In the genomic region with DNA sequence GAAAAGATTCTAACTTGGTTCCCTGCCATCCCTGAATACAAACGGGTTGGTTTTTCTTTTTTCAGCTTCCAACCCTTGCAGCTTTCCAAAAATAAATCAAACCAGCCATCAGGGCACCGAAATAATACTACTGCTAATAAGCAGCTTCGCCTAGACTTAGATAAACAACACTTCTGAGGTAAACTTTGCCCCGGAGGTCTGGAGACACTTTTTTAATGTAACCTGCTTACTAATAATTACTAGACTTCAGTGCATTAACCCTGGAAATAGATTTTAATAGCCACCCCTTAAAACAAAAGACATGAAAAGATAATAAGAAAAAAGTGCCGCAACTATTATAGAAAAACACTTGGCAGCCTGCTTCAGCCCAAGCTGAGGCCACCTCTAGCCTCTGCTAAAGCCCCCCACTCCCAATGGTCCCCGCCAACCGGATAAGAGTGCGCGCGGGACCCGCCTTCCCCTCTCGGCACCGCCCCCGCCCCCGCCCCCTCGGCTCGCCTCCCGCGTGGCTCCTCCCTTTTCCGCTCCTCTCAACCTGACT, we compare ENCODE assay signal across 8 cellular contexts. TPM values are rescaled to one million over a fixed set of nuclear protein-coding genes. Genes with fewer than 3 reads are reported as not detected.
DNase-seq lines count a peak whose midpoint lies in the region; ATAC-seq, FAIRE-seq and TF ChIP-seq lines count a peak whose summit lies in the region.

No MANE protein-coding gene starts in this region.

- dilution Hi-C loops in endothelial cell of umbilical vein (cut with MboI; ENCODE audit: extremely low pct_ligation_motif_present, low sequenced_read_pairs) = no loop called here

- peak overlapping the region; percentile 89 for H3K27ac Mint-ChIP-seq in Calu3 (ENCODE audit: unreplicated experiment)

- H4K20me1 ChIP-seq in PC-3 (ENCODE audit: low read length) (peaks cover 31% of the 10 kb centered on the region), endothelial cell of umbilical vein (replicated peaks; ENCODE audit: control insufficient read depth, extremely low read depth, insufficient read depth, low read length) (no peaks in the 10 kb centered on the region)

- TF ChIP-seq CTCF in Calu3 (IDR thresholded peaks at IDR 0.05; ENCODE audit: unreplicated experiment) (no peak), PC-3 (conservative IDR thresholded peaks at IDR 0.05; ENCODE audit: low read depth, low read length) (no peak), endothelial cell of umbilical vein (IDR thresholded peaks at IDR 0.05; ENCODE audit: extremely low read depth in 1 of 2, insufficient read depth in 1 of 2, low read depth in 1 of 2, low read length in 2 of 2) (no peak), parathyroid adenoma (IDR thresholded peaks at IDR 0.05) (no peak)

- H3K79me2 ChIP-seq in PC-3 (ENCODE audit: low read length) = peaks cover 35% of the 10 kb centered on the region
- H3K79me2 ChIP-seq in endothelial cell of umbilical vein (ENCODE audit: control insufficient read depth, insufficient read depth, low read length) = peaks cover 18% of the 10 kb centered on the region
- no peaks in the 10 kb centered on the region for H3K79me2 ChIP-seq in parathyroid adenoma

- intact Hi-C loops in Calu3 (cut with micrococcal nuclease; ENCODE audit: unreplicated experiment) = loop anchor here (10.0 kb wide), 1 partner anchor 150 kb away; no protein-coding TSS in a partner anchor
- intact Hi-C loops in PC-3 (cut with micrococcal nuclease) = loop anchor here (1.0 to 10.0 kb wide), 4 partner anchors 66 to 700 kb away; no protein-coding TSS in a partner anchor
- intact Hi-C loops in endothelial cell of umbilical vein (cut with micrococcal nuclease) = loop anchor here (1.0 to 2.0 kb wide), 7 partner anchors 10 to 254 kb away; partner anchors contain the start of genes GNG12 and SERBP1
- intact Hi-C loops in posterior cingulate gyrus (cut with DNase I) = loop anchor here (5.0 kb wide), 1 partner anchor 152 kb away; no protein-coding TSS in a partner anchor

- peaks cover 40% of the 10 kb centered on the region for H3K4me1 Mint-ChIP-seq in Calu3 (ENCODE audit: low read depth, unreplicated experiment)

- no peaks in the 10 kb centered on the region for H3K9me1 ChIP-seq in endothelial cell of umbilical vein (replicated peaks; ENCODE audit: control insufficient read depth, extremely low read depth, insufficient read depth, low read length)

- H3K9ac ChIP-seq in PC-3 (ENCODE audit: low read length) (peak overlapping the region; percentile 73), endothelial cell of umbilical vein (replicated peaks; ENCODE audit: extremely low read depth, insufficient read depth, low read length) (peak overlapping the region; percentile 63), parathyroid adenoma (no peak overlapping the region)

- H3K4me2 ChIP-seq in PC-3 (ENCODE audit: low read length) (peak overlapping the region; percentile 96), endothelial cell of umbilical vein (ENCODE audit: insufficient read depth, low read length) (peak overlapping the region; percentile 80), parathyroid adenoma (ENCODE audit: low read length) (peak overlapping the region; percentile 71)

- peaks cover 24% of the 10 kb centered on the region for H3F3A ChIP-seq in PC-3 (ENCODE audit: low read length, unreplicated experiment)

- peaks cover 58% of the 10 kb centered on the region for H3K4me1 ChIP-seq in PC-3 (ENCODE audit: insufficient read depth, low read length)
- peaks cover 43% of the 10 kb centered on the region for H3K4me1 ChIP-seq in endothelial cell of umbilical vein (ENCODE audit: control insufficient read depth, extremely low read depth, insufficient read depth, low read length)
- peaks cover 7% of the 10 kb centered on the region for H3K4me1 ChIP-seq in parathyroid adenoma

- no peaks in the 10 kb centered on the region for H3K9me3 Mint-ChIP-seq in Calu3 (ENCODE audit: low read depth, unreplicated experiment)

- H2AFZ ChIP-seq in PC-3 (ENCODE audit: low read length) = peak overlapping the region; percentile 69
- H2AFZ ChIP-seq in endothelial cell of umbilical vein (ENCODE audit: low read depth, low read length) = peak overlapping the region; percentile 52
- H2AFZ ChIP-seq in parathyroid adenoma = peak overlapping the region; percentile 69

- no peaks in the 10 kb centered on the region for H3K27me3 ChIP-seq in PC-3 (ENCODE audit: low read length)
- no peaks in the 10 kb centered on the region for H3K27me3 ChIP-seq in endothelial cell of umbilical vein (ENCODE audit: control insufficient read depth in 2 of 2, insufficient read depth in 2 of 2, low read length in 2 of 2)
- H3K27me3 ChIP-seq in parathyroid adenoma (ENCODE audit: control insufficient read depth, insufficient read depth, low read length) = no peaks in the 10 kb centered on the region

- H3K4me3 Mint-ChIP-seq in Calu3 (ENCODE audit: low read depth, unreplicated experiment) = peak overlapping the region; percentile 96

- DNase-seq in Calu3 (no peak), PC-3 (no peak), endothelial cell of umbilical vein (ENCODE audit: low read depth, low spot score) (no peak), cerebellar cortex (ENCODE audit: low spot score) (no peak), posterior cingulate gyrus (no peak)

- ATAC-seq in PC-3 = no peak
- ATAC-seq in HG03159 (IDR thresholded peaks at IDR 0.05; ENCODE audit: unreplicated experiment) = no peak
- ATAC-seq in HG03139 (IDR thresholded peaks at IDR 0.05; ENCODE audit: unreplicated experiment) = no peak

- CTCF ChIA-PET in Calu3 (lab: Charles Lee) = interaction anchor here (0.6 to 2.1 kb wide), 19 partner anchors 10 to 458 kb away, joined by 3 to 11 read pairs (median 4); no protein-coding TSS in a partner anchor
- CTCF ChIA-PET in PC-3 (lab: Charles Lee) = interaction anchor here (0.6 to 1.7 kb wide), 5 partner anchors 16 to 169 kb away, joined by 3 to 26 read pairs (median 7); no protein-coding TSS in a partner anchor
- CTCF ChIA-PET in endothelial cell of umbilical vein (lab: Charles Lee) = interaction anchor here (0.6 to 7.7 kb wide), 19 partner anchors 10 to 256 kb away, joined by 3 to 87 read pairs (median 6); no protein-coding TSS in a partner anchor

- no peak for FAIRE-seq in endothelial cell of umbilical vein (lab: Jason Lieb, UNC)

- TSS peak; percentile 85 for BruUV-seq in Calu3 (replicated peaks; lab: Mats Ljungman, UMichigan)
- TSS peak; percentile 37 for BruUV-seq in PC-3 (replicated peaks; lab: Mats Ljungman, UMichigan)
- TSS peak; percentile 28 for BruUV-seq in endothelial cell of umbilical vein (replicated peaks; lab: Mats Ljungman, UMichigan)

- no peak for TF ChIP-seq POLR2A in endothelial cell of umbilical vein (IDR thresholded peaks at IDR 0.05; ENCODE audit: low read depth, low read length)

- H3K27me3 Mint-ChIP-seq in Calu3 (ENCODE audit: unreplicated experiment) = no peaks in the 10 kb centered on the region

- no peaks in the 10 kb centered on the region for H3K9me2 ChIP-seq in PC-3 (replicated peaks; ENCODE audit: low read length)

- H3K4me3 ChIP-seq in PC-3 (ENCODE audit: low read length) (peak overlapping the region; percentile 87), endothelial cell of umbilical vein (replicated peaks in 1 of 3; ENCODE audit: insufficient read depth in 1 of 3, low read depth in 1 of 3, low read length in 3 of 3) (peak overlapping the region in 2 of 3 experiments; percentile 5 to 47), parathyroid adenoma (ENCODE audit: low read depth, low read length) (peak overlapping the region; percentile 93)

- H3K27ac ChIP-seq in PC-3 (ENCODE audit: low read length) (peak overlapping the region; percentile 92), endothelial cell of umbilical vein (ENCODE audit: insufficient read depth, low read depth, low read length) (peak overlapping the region; percentile 70), parathyroid adenoma (peak overlapping the region; percentile 43)

- POLR2A ChIA-PET in PC-3 (lab: Charles Lee; ENCODE audit: unreplicated experiment) = interaction anchor here (0.5 to 1.8 kb wide), 21 partner anchors 16 to 812 kb away, joined by 3 to 34 read pairs (median 6); partner anchors contain the start of gene DEPDC1
- POLR2A ChIA-PET in endothelial cell of umbilical vein (lab: Charles Lee) = interaction anchor here (0.6 to 2.9 kb wide), 23 partner anchors 10 to 769 kb away, joined by 3 to 22 read pairs (median 5); no protein-coding TSS in a partner anchor

- H3K36me3 ChIP-seq in PC-3 (ENCODE audit: low read depth, low read length) = peaks cover 28% of the 10 kb centered on the region
- peaks cover 0 to 8% of the 10 kb centered on the region in 2 experiments for H3K36me3 ChIP-seq in endothelial cell of umbilical vein (ENCODE audit: control insufficient read depth in 2 of 2, extremely low read depth in 1 of 2, insufficient read depth in 2 of 2, low read length in 2 of 2)
- no peaks in the 10 kb centered on the region for H3K36me3 ChIP-seq in parathyroid adenoma (ENCODE audit: control insufficient read depth, insufficient read depth, low read length)

- peaks cover 59% of the 10 kb centered on the region for H3K36me3 Mint-ChIP-seq in Calu3 (ENCODE audit: insufficient read depth, unreplicated experiment)

- H3K9me3 ChIP-seq in PC-3 (ENCODE audit: low read length) (no peaks in the 10 kb centered on the region), endothelial cell of umbilical vein (replicated peaks; ENCODE audit: control insufficient read depth, insufficient read depth, low read length) (no peaks in the 10 kb centered on the region), parathyroid adenoma (ENCODE audit: control insufficient read depth, low read length) (no peaks in the 10 kb centered on the region)

TF ChIP-seq in endothelial cell of umbilical vein, 7 proteins besides CTCF, POLR2A, EP300 and RAD21:
- no peak for TF ChIP-seq MYC (IDR thresholded peaks at IDR 0.05; ENCODE audit: low read depth, low read length)
- no peak for TF ChIP-seq JUN (IDR thresholded peaks at IDR 0.05; ENCODE audit: borderline replicate concordance, insufficient read depth, insufficient read length, low read depth)
- TF ChIP-seq FOS (IDR thresholded peaks at IDR 0.05; ENCODE audit: borderline replicate concordance, insufficient read depth, low read length) = no peak
- TF ChIP-seq POLR2AphosphoS5 (IDR thresholded peaks at IDR 0.05; ENCODE audit: insufficient read depth, low read depth, low read length) = no peak

RNA-seq across cellular contexts. Expression of gene GADD45A, which starts 0.4 kb away (rescaled TPM):
- 34.0 and 35.4 TPM in 2 replicates for total RNA-seq in Calu3 (2022)
- 129 and 153 TPM in 2 replicates for total RNA-seq in PC-3 (2014; rRNA removed)
- total RNA-seq in endothelial cell of umbilical vein = 77.4 and 91.6 TPM in 2 replicates
- polyA plus RNA-seq in endothelial cell of umbilical vein = 54.9 and 87.6 TPM in 2 replicates
- polyA plus RNA-seq in endothelial cell of umbilical vein (2011; cell fraction: cytosol; rRNA removed) = 78.4 and 85.9 TPM in 2 replicates
- polyA plus RNA-seq in endothelial cell of umbilical vein (2011; cell fraction: nucleus; rRNA removed) = 237 and 327 TPM in 2 replicates
- 104 and 119 TPM in 2 replicates for polyA plus RNA-seq in endothelial cell of umbilical vein (2012)
- 16.1 and 31.1 TPM in 2 replicates for polyA minus RNA-seq in endothelial cell of umbilical vein
- 8.3 TPM for polyA minus RNA-seq in endothelial cell of umbilical vein (2011; cell fraction: cytosol; rRNA and poly(A)+ RNA removed)
- polyA minus RNA-seq in endothelial cell of umbilical vein (2011; cell fraction: nucleus; rRNA and poly(A)+ RNA removed) = 71.4 and 153 TPM in 2 replicates

Comparison
In these comparisons a context has a peak if more than half of its experiments do, and no peak if none do; other contexts are left out.
1. H3K4me3 ChIP-seq: peak in every context shown above with its lines; median percentile 93 in parathyroid adenoma; 87 in PC-3; 26 in endothelial cell of umbilical vein.